8 cellular contexts compared by ENCODE assay signal in the genomic region with DNA sequence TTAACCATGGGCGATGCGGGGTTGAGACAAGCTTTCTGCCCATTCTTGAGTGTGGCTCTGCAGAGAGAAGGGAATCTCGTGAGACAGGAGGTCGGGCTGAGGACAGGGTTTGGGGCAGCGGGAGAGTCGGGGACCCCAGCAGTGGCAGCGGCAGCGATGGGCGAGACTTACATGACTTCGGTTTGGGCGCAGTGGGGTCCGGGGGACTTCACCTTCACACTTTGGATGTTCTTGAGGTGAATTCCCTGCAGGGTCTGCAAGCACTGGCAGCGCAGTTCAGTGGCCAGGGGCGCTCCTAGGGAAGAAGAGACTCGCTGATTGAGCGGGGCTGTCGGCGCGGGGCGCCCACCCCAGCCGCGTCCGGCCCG. TPM values are rescaled to one million over a fixed set of nuclear protein-coding genes. Genes with fewer than 3 reads are reported as not detected.
DNase-seq lines count a peak whose midpoint lies in the region; ATAC-seq and TF ChIP-seq lines count a peak whose summit lies in the region.

No MANE protein-coding gene starts in this region.

- H3K36me3 Mint-ChIP-seq in activated CD8-positive, alpha-beta memory T cell treated with anti-CD3 and anti-CD28 coated beads, Interleukin-2, amount 10 ng/mL, durations not matched to agents 7 days and 5 days: peaks cover 2% of the 10 kb centered on the region

- H3K4me1 Mint-ChIP-seq in activated CD8-positive, alpha-beta memory T cell treated with anti-CD3 and anti-CD28 coated beads, Interleukin-2, amount 10 ng/mL, durations not matched to agents 7 days and 5 days: peaks cover 10% of the 10 kb centered on the region

- BruUV-seq in mammary epithelial cell (replicated peaks; lab: Mats Ljungman, UMichigan): no TSS peak

- H3K27me3 ChIP-seq in mammary epithelial cell (ENCODE audit: insufficient read depth, low read length) (no peaks in the 10 kb centered on the region), right lobe of liver (no peaks in the 10 kb centered on the region), tibial artery (no peaks in the 10 kb centered on the region)

- ATAC-seq in activated CD8-positive, alpha-beta memory T cell treated with anti-CD3 and anti-CD28 coated beads, Interleukin-2, amount 10 ng/mL, durations not matched to agents 7 days and 5 days: no peak
- ATAC-seq in right lobe of liver: no peak
- no peak for ATAC-seq in HG03469 (IDR thresholded peaks at IDR 0.05; ENCODE audit: unreplicated experiment)

- under 1% methylated on average over 15 of the region's 24 CpGs for whole genome bisulfite sequencing in mammary epithelial cell (ENCODE audit: low coverage, missing lambda C conversion rate)
- WGBS in right lobe of liver (ENCODE audit: insufficient coverage, low coverage, low lambda C conversion rate, missing lambda C conversion rate): 0% methylated on average over 13 of the region's 24 CpGs

- peaks cover 13% of the 10 kb centered on the region for H3K79me2 ChIP-seq in mammary epithelial cell (ENCODE audit: insufficient read depth, low read length)

- no peak for TF ChIP-seq CTCF in mammary epithelial cell (conservative IDR thresholded peaks at IDR 0.05 in 1 of 2, IDR thresholded peaks at IDR 0.05 in 1 of 2; ENCODE audit: extremely low read depth in 1 of 2, insufficient read depth in 1 of 2, low read depth in 1 of 2, low read length in 2 of 2)
- TF ChIP-seq CTCF in right lobe of liver (IDR thresholded peaks at IDR 0.05): no peak
- no peak for TF ChIP-seq CTCF in tibial artery (IDR thresholded peaks at IDR 0.05)

- H3K4me2 ChIP-seq in mammary epithelial cell (ENCODE audit: insufficient read depth, low read depth, low read length): peak overlapping the region; percentile 86

- DNase-seq in activated CD8-positive, alpha-beta memory T cell treated with anti-CD3 and anti-CD28 coated beads, Interleukin-2, amount 10 ng/mL, durations not matched to agents 7 days and 5 days: no peak
- DNase-seq in activated CD8-positive, alpha-beta memory T cell treated with anti-CD3 and anti-CD28 coated beads, Interleukin-2, amount 50 U/mL, for 4 hours: no peak
- DNase-seq in mammary epithelial cell (no peak), right lobe of liver (peak; percentile 43 to 63 (median 53)), tibial artery (peak in 1 of 2 donors; percentile 70), NCI-H510A treated with DMSO at 0.1 percent for 48 hours (lab: John Stamatoyannopoulos, UW) (no peak), midbrain (lab: John Stamatoyannopoulos, UW) (no peak)

- H4K20me1 ChIP-seq in mammary epithelial cell (ENCODE audit: insufficient read depth, low read length): no peaks in the 10 kb centered on the region

- H3K27ac ChIP-seq in mammary epithelial cell (ENCODE audit: insufficient read depth, low read depth, low read length): peak overlapping the region; percentile 94
- H3K27ac ChIP-seq in right lobe of liver: peak overlapping the region; percentile 92 to 99 (median 94)
- H3K27ac ChIP-seq in tibial artery: peak overlapping the region; percentile 51 to 61

- in situ Hi-C loops in mammary epithelial cell (cut with MboI; ENCODE audit: low sequenced_read_pairs in 2 of 2): loop anchor here in 1 of 2 donors (10.0 kb wide), 1 partner anchor 64 kb away; a partner anchor contains a TSS

- H2AFZ ChIP-seq in mammary epithelial cell (ENCODE audit: low read depth, low read length): peak overlapping the region; percentile 88

- no peaks in the 10 kb centered on the region for H3K9me3 Mint-ChIP-seq in activated CD8-positive, alpha-beta memory T cell treated with anti-CD3 and anti-CD28 coated beads, Interleukin-2, amount 10 ng/mL, durations not matched to agents 7 days and 5 days (ENCODE audit: low read depth)

- intact Hi-C loops in mammary epithelial cell (cut with micrococcal nuclease): loop anchor here (1.0 to 2.0 kb wide), 4 partner anchors 42 to 438 kb away; a partner anchor contains a TSS
- intact Hi-C loops in right lobe of liver (cut with DNase I): no loop called here
- intact Hi-C loops in tibial artery (cut with DNase I; ENCODE audit: low total_unique reads): no loop called here

- H3K27me3 Mint-ChIP-seq in activated CD8-positive, alpha-beta memory T cell treated with anti-CD3 and anti-CD28 coated beads, Interleukin-2, amount 10 ng/mL, durations not matched to agents 7 days and 5 days: peaks cover 54% of the 10 kb centered on the region

- peak overlapping the region; percentile 76 for H3K9ac ChIP-seq in mammary epithelial cell (ENCODE audit: insufficient read depth, low read length)

- H3K36me3 ChIP-seq in mammary epithelial cell (ENCODE audit: insufficient read depth, low read length) (no peaks in the 10 kb centered on the region), right lobe of liver (no peaks in the 10 kb centered on the region), tibial artery (no peaks in the 10 kb centered on the region)

- H3K4me3 Mint-ChIP-seq in activated CD8-positive, alpha-beta memory T cell treated with anti-CD3 and anti-CD28 coated beads, Interleukin-2, amount 10 ng/mL, durations not matched to agents 7 days and 5 days: peak overlapping the region; percentile 23

- dilution Hi-C loops in mammary epithelial cell (cut with HindIII; ENCODE audit: low sequenced_read_pairs): loop anchor here (5.0 kb wide), 1 partner anchor 61 kb away; a partner anchor contains a TSS

- H3K4me3 ChIP-seq in mammary epithelial cell (replicated peaks in 1 of 3; ENCODE audit: insufficient read depth in 1 of 3, low read depth in 2 of 3, low read length in 3 of 3) (peak overlapping the region; percentile 71 to 88 (median 85)), right lobe of liver (peak overlapping the region; percentile 62 to 72 (median 63)), tibial artery (peak overlapping the region; percentile 56 to 74)

- H3K9me3 ChIP-seq in mammary epithelial cell (replicated peaks; ENCODE audit: insufficient read depth, low read length): no peaks in the 10 kb centered on the region
- H3K9me3 ChIP-seq in right lobe of liver: no peaks in the 10 kb centered on the region
- no peaks in the 10 kb centered on the region for H3K9me3 ChIP-seq in tibial artery

- no peak overlapping the region for H3K27ac Mint-ChIP-seq in activated CD8-positive, alpha-beta memory T cell treated with anti-CD3 and anti-CD28 coated beads, Interleukin-2, amount 10 ng/mL, durations not matched to agents 7 days and 5 days

- no peak for TF ChIP-seq POLR2A in right lobe of liver (IDR thresholded peaks at IDR 0.05)

- CTCF ChIA-PET in activated CD8-positive, alpha-beta memory T cell treated with anti-CD3 and anti-CD28 coated beads, Interleukin-2, amount 10 ng/mL, durations not matched to agents 7 days and 5 days (lab: Charles Lee): no interaction called here
- CTCF ChIA-PET in mammary epithelial cell (lab: Charles Lee; ENCODE audit: low non-redundant PET): interaction anchor here (0.6 to 0.7 kb wide), 2 partner anchors 10 to 358 kb away, joined by 4 to 5 read pairs; a partner anchor contains a TSS

- H3K4me1 ChIP-seq in mammary epithelial cell (ENCODE audit: insufficient read depth, low read length) (peaks cover 17% of the 10 kb centered on the region), right lobe of liver (peaks cover 0 to 41% (median 13%) of the 10 kb centered on the region in 4 donors), tibial artery (peaks cover 0 to 15% (median 11%) of the 10 kb centered on the region in 4 donors)

RNA-seq across cellular contexts. Expression of a gene that starts 0.4 kb away (rescaled TPM):
- not detected for total RNA-seq in activated CD8-positive, alpha-beta memory T cell treated with anti-CD3 and anti-CD28 coated beads, Interleukin-2, amount 10 ng/mL, durations not matched to agents 7 days and 5 days
- 10 to 100 TPM in 1 of 2 donors, 1 to 10 TPM in 1; 2.3 to 34.1 TPM for total RNA-seq in mammary epithelial cell
- 4.8 TPM for polyA plus RNA-seq in mammary epithelial cell
- polyA minus RNA-seq in mammary epithelial cell: 5.5 TPM
- total RNA-seq in right lobe of liver: 100 to 1,000 TPM in 5 of 6 experiments, 10 to 100 TPM in 1; 34.8 to 333 (median 143) TPM

RNA-seq across cellular contexts. Expression of a gene that starts 59.3 kb away (rescaled TPM):
- total RNA-seq in activated CD8-positive, alpha-beta memory T cell treated with anti-CD3 and anti-CD28 coated beads, Interleukin-2, amount 10 ng/mL, durations not matched to agents 7 days and 5 days: 1 to 10 TPM; 6.5 to 6.8 TPM
- total RNA-seq in mammary epithelial cell (10 to 100 TPM; 63.2 to 68.5 TPM), right lobe of liver (10 to 100 TPM; 18.8 to 45.5 (median 26.5) TPM)
- polyA plus RNA-seq in mammary epithelial cell: 11.5 TPM
- polyA minus RNA-seq in mammary epithelial cell: 73.2 TPM

Comparison
In these comparisons a context has a peak if more than half of its experiments do, and no peak if none do; other contexts are left out.
1. DNase-seq: peak in right lobe of liver (3 of 3); none in activated CD8-positive, alpha-beta memory T cell treated with anti-CD3 and anti-CD28 coated beads, Interleukin-2, amount 10 ng/mL, durations not matched to agents 7 days and 5 days (single experiment), activated CD8-positive, alpha-beta memory T cell treated with anti-CD3 and anti-CD28 coated beads, Interleukin-2, amount 50 U/mL, for 4 hours (single experiment), mammary epithelial cell (single experiment), NCI-H510A treated with DMSO at 0.1 percent for 48 hours (single experiment) and midbrain (single experiment).
2. Peak in every context shown above with its lines, with median percentiles within 50 percentile points of each other: H3K27ac ChIP-seq and H3K4me3 ChIP-seq.